ENCODE assay signal across 8 cellular contexts in genomic region chr1:33338495-33339211, GRCh38. TPM values are rescaled to one million over a fixed set of nuclear protein-coding genes. Genes with fewer than 3 reads are reported as not detected.
DNase-seq lines count a peak whose midpoint lies in the region; ATAC-seq and TF ChIP-seq lines count a peak whose summit lies in the region.

No MANE protein-coding gene starts in this region.

- H3K4me1 ChIP-seq in prostate gland (replicated peaks): peaks cover 41% of the 10 kb centered on the region

- H3K27ac ChIP-seq in WERI-Rb-1 (peak overlapping the region; percentile 99), prostate gland (peak overlapping the region; percentile 76 to 81)

- no peak for ATAC-seq in HG03520 (IDR thresholded peaks at IDR 0.05; ENCODE audit: unreplicated experiment)
- ATAC-seq in GM19324 (IDR thresholded peaks at IDR 0.05; ENCODE audit: low FRiP score, unreplicated experiment): no peak

- DNase-seq in GM04503 (ENCODE audit: low read depth) (peak; percentile 82), WERI-Rb-1 (peak; percentile 93), globus pallidus (ENCODE audit: low spot score) (peak; percentile 60), prostate gland (ENCODE audit: low spot score) (peak; percentile 58), NCI-H1694 treated with DMSO at 0.1 percent for 48 hours (lab: John Stamatoyannopoulos, UW) (no peak)
- DNase-seq in activated CD4-positive, alpha-beta T cell treated with anti-CD3 and anti-CD28 coated beads for 48 hours: no peak

- no peaks in the 10 kb centered on the region for H3K9me3 ChIP-seq in WERI-Rb-1 (ENCODE audit: severe bottlenecking)
- no peaks in the 10 kb centered on the region for H3K9me3 ChIP-seq in prostate gland

- no peak for TF ChIP-seq POLR2A in prostate gland (IDR thresholded peaks at IDR 0.05)

- no peak for TF ChIP-seq CTCF in WERI-Rb-1 (IDR thresholded peaks at IDR 0.05; ENCODE audit: low read depth, low read length)
- TF ChIP-seq CTCF in prostate gland (IDR thresholded peaks at IDR 0.05): no peak

- H3K27me3 ChIP-seq in WERI-Rb-1 (ENCODE audit: insufficient read depth, low read depth, severe bottlenecking): no peaks in the 10 kb centered on the region
- no peaks in the 10 kb centered on the region for H3K27me3 ChIP-seq in prostate gland (replicated peaks; ENCODE audit: insufficient read depth)

- WGBS in prostate gland: 10% methylated on average over 13 of the region's 13 CpGs

- intact Hi-C loops in prostate gland (cut with DNase I): no loop called here

- peaks cover 61% of the 10 kb centered on the region for H3K36me3 ChIP-seq in WERI-Rb-1
- no peaks in the 10 kb centered on the region for H3K36me3 ChIP-seq in prostate gland

- H3K4me3 ChIP-seq in WERI-Rb-1 (ENCODE audit: low read depth, low read length) (peak overlapping the region; percentile 26), prostate gland (no peak overlapping the region)

RNA-seq across cellular contexts. Expression of gene A3GALT2, which starts 17.8 kb away (rescaled TPM):
- under 1 TPM in 1 of 2 donors, not detected in 1; 0.46 TPM for total RNA-seq in prostate gland

Comparison
In these comparisons a context has a peak if more than half of its experiments do, and no peak if none do; other contexts are left out.
1. DNase-seq: peak in GM04503 (single experiment), WERI-Rb-1 (single experiment), globus pallidus (single experiment) and prostate gland (single experiment); none in NCI-H1694 treated with DMSO at 0.1 percent for 48 hours (single experiment) and activated CD4-positive, alpha-beta T cell treated with anti-CD3 and anti-CD28 coated beads for 48 hours (single experiment).